ENCODE assay signal across 8 cellular contexts in genomic region chrX:149631293-149632165, GRCh38. TPM values are rescaled to one million over a fixed set of nuclear protein-coding genes. Genes with fewer than 3 reads are reported as not detected.
DNase-seq lines count a peak whose midpoint lies in the region; ATAC-seq and TF ChIP-seq lines count a peak whose summit lies in the region.

Gene TMEM185A (minus strand): TSS chrX:149631792. CDS start chrX:149631580, 212 bp downstream.

- peak within 1 kb of the TSS; percentile 7 to 64 for H3K9ac ChIP-seq in liver (ENCODE audit: low read depth in 1 of 2, low read length in 2 of 2)

- DNase-seq in A673 (ENCODE audit: low spot score) (peak; percentile 76), NCI-H2227 (lab: John Stamatoyannopoulos, UW; ENCODE audit: unreplicated experiment) (peak; percentile 81), cortex of kidney (lab: John Stamatoyannopoulos, UW) (peak; percentile 8)
- peak; percentile 80 for DNase-seq in activated CD4-positive, alpha-beta T cell treated with anti-CD3 and anti-CD28 coated beads for 48 hours
- DNase-seq in stimulated activated CD4-positive, alpha-beta T cell treated with anti-CD3 and anti-CD28 coated beads, Interleukin-4, amount 100 ng/mL, for 24 hours: peak; percentile 77

- BruUV-seq in A673 (replicated peaks; lab: Mats Ljungman, UMichigan): no TSS peak

- intact Hi-C loops in A673 (cut with micrococcal nuclease; ENCODE audit: unreplicated experiment): no loop called here

- CTCF ChIA-PET in A673 (lab: Charles Lee): no interaction called here

- H3K9me3 ChIP-seq in A673 (ENCODE audit: low read depth, low read length, poor library complexity, severe bottlenecking): no peaks in the 10 kb centered on the region
- no peaks in the 10 kb centered on the region for H3K9me3 ChIP-seq in liver (ENCODE audit: control insufficient read depth in 4 of 4, low read length in 3 of 4)

- no peaks in the 10 kb centered on the region for H3K27me3 ChIP-seq in A673 (replicated peaks; ENCODE audit: insufficient read depth, low read depth, low read length, poor library complexity)
- no peaks in the 10 kb centered on the region for H3K27me3 ChIP-seq in liver (ENCODE audit: control insufficient read depth in 4 of 4, insufficient read depth in 4 of 4, low read length in 3 of 4)

- POLR2A ChIA-PET in A673 (lab: Charles Lee; ENCODE audit: low non-redundant PET): no interaction called here

- no peak for TF ChIP-seq RAD21 in liver (IDR thresholded peaks at IDR 0.05)

- H3K4me3 ChIP-seq in A673 (ENCODE audit: low read depth, low read length, poor library complexity, severe bottlenecking) (peak within 1 kb of the TSS; percentile 66), liver (ENCODE audit: low read depth in 1 of 3, low read length in 3 of 3) (peak within 1 kb of the TSS; percentile 69 to 87 (median 71))

- H3K4me1 ChIP-seq in A673 (ENCODE audit: insufficient read depth, low read length, poor library complexity, severe bottlenecking): no peaks in the 10 kb centered on the region
- H3K4me1 ChIP-seq in liver (ENCODE audit: control insufficient read depth in 4 of 4, insufficient read depth in 4 of 4, low read length in 3 of 4): peaks cover 0 to 20% (median 7%) of the 10 kb centered on the region in 4 donors

- H3K36me3 ChIP-seq in A673 (ENCODE audit: insufficient read depth, low read length, poor library complexity, severe bottlenecking) (no peaks in the 10 kb centered on the region), liver (ENCODE audit: control insufficient read depth in 4 of 4, insufficient read depth in 3 of 4, low read depth in 1 of 4, low read length in 3 of 4) (no peaks in the 10 kb centered on the region)

- ATAC-seq in GM18868 (IDR thresholded peaks at IDR 0.05; ENCODE audit: unreplicated experiment): peak; percentile 93
- ATAC-seq in HG03103 (IDR thresholded peaks at IDR 0.05; ENCODE audit: low read depth, unreplicated experiment): peak; percentile 85

- no peak for TF ChIP-seq CTCF in A673 (conservative IDR thresholded peaks at IDR 0.05; ENCODE audit: low read depth, low read length)
- no peak for TF ChIP-seq CTCF in liver (IDR thresholded peaks at IDR 0.05; ENCODE audit: low read depth, low read length, missing input control)

- peak within 1 kb of the TSS; percentile 57 for H3K27ac ChIP-seq in A673 (ENCODE audit: low read depth, low read length, poor library complexity, severe bottlenecking)
- H3K27ac ChIP-seq in liver (ENCODE audit: low read depth in 1 of 2, low read length in 2 of 2): peak within 1 kb of the TSS; percentile 35 to 56

- under 1% methylated on average over 99 of the region's 101 CpGs for WGBS in liver

TF ChIP-seq in liver, 16 proteins besides CTCF, POLR2A, EP300 and RAD21:
- TF ChIP-seq YY1 (IDR thresholded peaks at IDR 0.05): no peak
- TF ChIP-seq ZBTB33 (IDR thresholded peaks at IDR 0.05): no peak
- TF ChIP-seq RXRA (IDR thresholded peaks at IDR 0.05): no peak
- TF ChIP-seq TAF1 (conservative IDR thresholded peaks at IDR 0.05): no peak
- no peak for TF ChIP-seq HNF4G (IDR thresholded peaks at IDR 0.05)
- no peak for TF ChIP-seq REST (IDR thresholded peaks at IDR 0.05)
- TF ChIP-seq FOXA2 (IDR thresholded peaks at IDR 0.05): no peak
- no peak for TF ChIP-seq FOXA1 (IDR thresholded peaks at IDR 0.05)
- TF ChIP-seq GABPA (IDR thresholded peaks at IDR 0.05 in 1 of 2, conservative IDR thresholded peaks at IDR 0.05 in 1 of 2): no peak
- no peak for TF ChIP-seq HNF4A (conservative IDR thresholded peaks at IDR 0.05)
- TF ChIP-seq ATF3 (IDR thresholded peaks at IDR 0.05): no peak
- no peak for TF ChIP-seq EGR1 (IDR thresholded peaks at IDR 0.05; ENCODE audit: low read depth in 2 of 2)
- TF ChIP-seq MAX (IDR thresholded peaks at IDR 0.05): no peak
- TF ChIP-seq SP1 (IDR thresholded peaks at IDR 0.05): no peak
- no peak for TF ChIP-seq JUND (IDR thresholded peaks at IDR 0.05)
- TF ChIP-seq NR2F2 (IDR thresholded peaks at IDR 0.05): no peak

RNA-seq across cellular contexts. Expression of gene TMEM185A, which starts in this region (rescaled TPM):
- total RNA-seq in A673 (2021) (18.4 and 23.6 TPM in 2 replicates), liver (1 to 10 TPM; 7.3 to 7.5 TPM)
- polyA plus RNA-seq in liver: 1 to 10 TPM; 7.9 to 9.8 TPM

Comparison
In these comparisons a context has a peak if more than half of its experiments do, and no peak if none do; other contexts are left out.
1. Peak in every context shown above with its lines: DNase-seq, ATAC-seq, H3K4me3 ChIP-seq and H3K27ac ChIP-seq.
2. DNase-seq: peak in every context shown above with its lines; median percentile 81 in NCI-H2227; 80 in activated CD4-positive, alpha-beta T cell treated with anti-CD3 and anti-CD28 coated beads for 48 hours; 77 in stimulated activated CD4-positive, alpha-beta T cell treated with anti-CD3 and anti-CD28 coated beads, Interleukin-4, amount 100 ng/mL, for 24 hours; 76 in A673; 8 in cortex of kidney.